In the genomic region with DNA sequence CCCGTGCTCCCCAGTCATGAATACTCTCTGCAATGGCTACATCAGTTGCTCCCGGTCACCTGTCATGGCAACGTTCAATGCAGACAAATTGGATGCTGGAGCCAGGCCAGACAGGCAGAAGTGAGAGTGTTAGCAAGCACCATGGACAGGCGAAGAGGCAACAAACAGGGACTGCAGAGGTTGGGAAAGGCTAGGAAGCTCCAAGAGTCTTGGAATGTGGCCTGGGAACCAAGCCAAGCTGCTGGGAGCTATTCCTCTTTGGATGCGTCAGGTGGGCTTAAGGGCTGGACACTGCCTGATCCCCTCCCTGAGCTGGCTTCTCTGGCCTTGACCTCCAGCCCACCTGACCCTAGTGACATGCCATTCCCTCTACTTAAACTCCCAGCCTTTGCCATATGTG, we compare ENCODE assay signal across 1 cellular context.
TF ChIP-seq lines count a peak whose summit lies in the region.

No MANE protein-coding gene starts in this region.

TF ChIP-seq in IMR-90, 13 proteins besides CTCF, POLR2A, EP300 and RAD21 (continued from another document):
- TF ChIP-seq ELK1 (IDR thresholded peaks at IDR 0.05; ENCODE audit: borderline replicate concordance, low read depth, low read length): no peak
- no peak for TF ChIP-seq NFE2L2 (IDR thresholded peaks at IDR 0.05; ENCODE audit: low read depth, low read length)
- TF ChIP-seq SMC3 (IDR thresholded peaks at IDR 0.05; ENCODE audit: low read depth, low read length): no peak
